In genomic region chr5:72434781-72435437, GRCh38 we compare ENCODE assay signal across 20 cellular contexts.
DNase-seq lines count a peak whose midpoint lies in the region; ATAC-seq and TF ChIP-seq lines count a peak whose summit lies in the region.
"Had no signal": no experiment of that assay in that cellular context is flagged by ENCODE, and none has a peak within 500 bp of the region (broad histone marks: within the 10 kb centered on the region; RNA-seq: fewer than 3 reads in every experiment).

No MANE protein-coding gene starts in this region.

- H3K27me3 ChIP-seq in ascending aorta, result no peaks in the 10 kb centered on the region
- H3K27me3 ChIP-seq in gastroesophageal sphincter, result no peaks in the 10 kb centered on the region
- no peaks in the 10 kb centered on the region for H3K27me3 ChIP-seq in prostate gland (replicated peaks; ENCODE audit: insufficient read depth)
- no peaks in the 10 kb centered on the region for H3K27me3 ChIP-seq in uterus
- no peaks in the 10 kb centered on the region for H3K27me3 ChIP-seq in CD8-positive, alpha-beta T cell (ENCODE audit: insufficient read depth, low read length)

- H3K27me3 Mint-ChIP-seq in CD8-positive, alpha-beta T cell (ENCODE audit: low read depth), result peaks cover 2% of the 10 kb centered on the region

- DNase-seq in ascending aorta (ENCODE audit: low spot score in 2 of 2) (no peak), prostate gland (ENCODE audit: low spot score) (no peak), uterus (peak in 1 of 2 donors; percentile 34)
- DNase-seq in CD8-positive, alpha-beta T cell, result no peak
- DNase-seq: activated CD4-positive, alpha-beta T cell treated with anti-CD3 and anti-CD28 coated beads, Interleukin-2, amount 50 U/mL, for 4 hours; activated naive CD4-positive, alpha-beta T cell treated with anti-CD3 and anti-CD28 coated beads, Interleukin-2, amount 50 U/mL, for 16 hours; IMR-90; naive B cell; NCI-H2029 treated with DMSO at 0.1 percent for 48 hours; NCI-H524 treated with DMSO at 0.1 percent for 48 hours; posterior cingulate gyrus; SHP77; stimulated activated CD4-positive, alpha-beta T cell treated with anti-CD3 and anti-CD28 coated beads, Interleukin-15, amount 100 ng/mL, for 24 hours; stimulated activated naive CD4-positive, alpha-beta T cell treated with Interleukin-2 at 50 U/mL for 16 hours; T-helper 1 cell had no signal

- H3K27ac Mint-ChIP-seq in CD8-positive, alpha-beta T cell, result no peak overlapping the region
- H3K27ac Mint-ChIP-seq: brain, naive B cell had no signal

- ATAC-seq in gastroesophageal sphincter, result peak; percentile 82
- no peak for ATAC-seq in HG02763 (IDR thresholded peaks at IDR 0.05; ENCODE audit: unreplicated experiment)
- no peak for ATAC-seq in CD8-positive, alpha-beta T cell
- no peak for ATAC-seq in GM21786 (IDR thresholded peaks at IDR 0.05; ENCODE audit: unreplicated experiment)

- H3K9me3 ChIP-seq in ascending aorta (no peaks in the 10 kb centered on the region), gastroesophageal sphincter (no peaks in the 10 kb centered on the region), prostate gland (no peaks in the 10 kb centered on the region), uterus (no peaks in the 10 kb centered on the region)
- no peaks in the 10 kb centered on the region for H3K9me3 ChIP-seq in CD8-positive, alpha-beta T cell (ENCODE audit: low read length)

- WGBS in gastroesophageal sphincter (ENCODE audit: low coverage in 1 of 2), 2 donors, result 46% methylated on average over 3 of the region's 3 CpGs
- WGBS in prostate gland, result 56% methylated on average over 3 of the region's 3 CpGs

- CTCF ChIA-PET in CD8-positive, alpha-beta T cell (lab: Charles Lee), result no interaction called here

- H3K36me3 ChIP-seq in ascending aorta, result no peaks in the 10 kb centered on the region
- no peaks in the 10 kb centered on the region for H3K36me3 ChIP-seq in gastroesophageal sphincter
- no peaks in the 10 kb centered on the region for H3K36me3 ChIP-seq in prostate gland
- H3K36me3 ChIP-seq in uterus, result no peaks in the 10 kb centered on the region
- no peaks in the 10 kb centered on the region for H3K36me3 ChIP-seq in CD8-positive, alpha-beta T cell (ENCODE audit: insufficient read depth, low read length)

- H3K4me3 ChIP-seq in ascending aorta (no peak overlapping the region), gastroesophageal sphincter (no peak overlapping the region), prostate gland (no peak overlapping the region), uterus (no peak overlapping the region)
- H3K4me3 ChIP-seq in CD8-positive, alpha-beta T cell (ENCODE audit: low read depth, low read length), result no peak overlapping the region
- H3K4me3 ChIP-seq: lung had no signal

- TF ChIP-seq CTCF in ascending aorta (IDR thresholded peaks at IDR 0.05) (no peak), gastroesophageal sphincter (IDR thresholded peaks at IDR 0.05) (peak in 1 of 4 experiments; percentile 25), prostate gland (IDR thresholded peaks at IDR 0.05) (no peak), uterus (IDR thresholded peaks at IDR 0.05) (no peak)
- no peak for TF ChIP-seq CTCF in CD8-positive, alpha-beta T cell (IDR thresholded peaks at IDR 0.05)

- H3K4me1 ChIP-seq in ascending aorta (peaks cover 18 to 53% of the 10 kb centered on the region in 2 donors), gastroesophageal sphincter (peaks cover 29 to 46% (median 32%) of the 10 kb centered on the region in 3 donors), prostate gland (replicated peaks) (no peaks in the 10 kb centered on the region), uterus (peaks cover 10 to 19% of the 10 kb centered on the region in 2 donors)
- H3K4me1 ChIP-seq in CD8-positive, alpha-beta T cell (ENCODE audit: insufficient read depth, low read length), result no peaks in the 10 kb centered on the region

- intact Hi-C loops in ascending aorta (cut with DNase I), result loop anchor here (1.0 kb wide), 1 partner anchor 17 kb away; no protein-coding TSS in a partner anchor
- intact Hi-C loops in prostate gland (cut with DNase I), result no loop called here
- intact Hi-C loops in uterus (cut with DNase I; ENCODE audit: low total_unique reads), result no loop called here
- intact Hi-C loops in CD8-positive, alpha-beta T cell (cut with DNase I, micrococcal nuclease), result no loop called here

- no peak for TF ChIP-seq EP300 in gastroesophageal sphincter (IDR thresholded peaks at IDR 0.05)

- H3K9me3 Mint-ChIP-seq in CD8-positive, alpha-beta T cell, result no peaks in the 10 kb centered on the region
- H3K9me3 Mint-ChIP-seq: brain, naive B cell had no signal

- no peaks in the 10 kb centered on the region for H3K4me1 Mint-ChIP-seq in CD8-positive, alpha-beta T cell (ENCODE audit: low read depth)

- H3K36me3 Mint-ChIP-seq in CD8-positive, alpha-beta T cell, result no peaks in the 10 kb centered on the region
- H3K36me3 Mint-ChIP-seq: brain, naive B cell had no signal

- H3K4me3 Mint-ChIP-seq in CD8-positive, alpha-beta T cell, result no peak overlapping the region
- H3K4me3 Mint-ChIP-seq: brain, naive B cell had no signal

- H3K27ac ChIP-seq in ascending aorta (peak overlapping the region; percentile 83 to 87), gastroesophageal sphincter (peak overlapping the region; percentile 72 to 83 (median 75)), prostate gland (peak overlapping the region; percentile 20 to 34), uterus (peak overlapping the region; percentile 59 to 76)
- H3K27ac ChIP-seq in CD8-positive, alpha-beta T cell (ENCODE audit: low read depth, low read length), result no peak overlapping the region

- POLR2A ChIA-PET in CD8-positive, alpha-beta T cell (lab: Charles Lee), result no interaction called here

- TF ChIP-seq POLR2A in gastroesophageal sphincter (IDR thresholded peaks at IDR 0.05), result no peak
- TF ChIP-seq POLR2A in prostate gland (IDR thresholded peaks at IDR 0.05), result no peak
- TF ChIP-seq POLR2A in uterus (IDR thresholded peaks at IDR 0.05), result no peak
